Comparison of ENCODE assay signal across 8 cellular contexts in the genomic region with DNA sequence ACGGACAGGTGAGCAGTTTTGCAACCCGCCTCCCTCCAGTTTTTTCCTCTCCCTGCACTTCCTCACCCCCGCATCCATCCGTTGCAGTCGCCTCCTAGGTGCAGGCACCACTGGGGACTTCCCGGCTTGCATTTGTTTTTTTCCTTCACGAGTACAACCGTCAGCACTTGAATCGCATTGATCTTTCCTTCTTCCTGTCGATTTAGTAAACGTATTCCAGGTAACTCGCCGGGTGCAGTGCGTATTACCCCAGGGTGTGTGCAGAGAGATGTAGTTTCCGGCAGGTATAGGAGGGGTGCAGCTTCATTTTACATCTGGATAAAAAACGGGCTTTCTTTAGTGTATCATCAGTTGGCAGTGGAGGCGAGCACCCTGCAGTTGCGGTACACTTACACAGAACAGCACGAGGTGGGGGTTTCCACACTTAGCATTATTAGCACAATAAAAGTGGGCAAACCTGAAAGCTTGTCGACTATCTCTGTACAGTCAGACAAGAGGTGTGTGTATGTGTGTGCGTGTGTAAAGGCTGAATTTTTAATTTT.
DNase-seq lines count a peak whose midpoint lies in the region; ATAC-seq and TF ChIP-seq lines count a peak whose summit lies in the region.

A gene (minus strand): TSS at position 359 of the 542 bp plus-strand sequence.

- DNase-seq in Panc1 (ENCODE audit: low read depth, low spot score) (no peak), adipocyte (ENCODE audit: low read depth) (no peak), NCI-H446 treated with DMSO at 0.1 percent for 48 hours (lab: John Stamatoyannopoulos, UW) (no peak), retina (no peak)
- DNase-seq in stimulated activated CD4-positive, alpha-beta T cell treated with anti-CD3 and anti-CD28 coated beads, Interleukin-4, amount 100 ng/mL, for 24 hours = peak; percentile 73

- in situ Hi-C loops in Panc1 (cut with HindIII; ENCODE audit: low pct_unique_long_range_greater_than_20kb, low sequenced_read_pairs) = no loop called here

- H3K27ac ChIP-seq in Panc1 (ENCODE audit: low read length) (peak within 1 kb of the TSS; percentile 81), iPS-20b (ENCODE audit: low read length) (no peak within 1 kb of the TSS)

- BruUV-seq in Panc1 (replicated peaks; lab: Mats Ljungman, UMichigan) = no TSS peak

- H3K9me3 ChIP-seq in Panc1 (ENCODE audit: control insufficient read depth, insufficient read depth, low read depth, low read length) = no peaks in the 10 kb centered on the region
- H3K9me3 ChIP-seq in adipocyte (ENCODE audit: control insufficient read depth, low read length) = peaks cover 7% of the 10 kb centered on the region
- H3K9me3 ChIP-seq in iPS-20b (ENCODE audit: insufficient read depth, low read depth, low read length) = no peaks in the 10 kb centered on the region

- peak within 1 kb of the TSS; percentile 76 to 98 for H3K4me3 ChIP-seq in Panc1 (ENCODE audit: low read depth in 2 of 2, low read length in 2 of 2)
- H3K4me3 ChIP-seq in adipocyte (ENCODE audit: low read length) = peak within 1 kb of the TSS; percentile 78
- peak within 1 kb of the TSS; percentile 92 for H3K4me3 ChIP-seq in iPS-20b (ENCODE audit: low read length)

- intact Hi-C loops in Panc1 (cut with micrococcal nuclease; ENCODE audit: unreplicated experiment) = no loop called here

- CTCF ChIA-PET in Panc1 (lab: Charles Lee) = interaction anchor here (2.1 kb wide), 1 partner anchor 14 kb away, joined by 9 read pairs; no protein-coding TSS in a partner anchor

- POLR2A ChIA-PET in Panc1 (lab: Charles Lee) = no interaction called here

- no peaks in the 10 kb centered on the region for H3K27me3 ChIP-seq in Panc1 (ENCODE audit: control insufficient read depth, insufficient read depth, low read length)
- peaks cover 52% of the 10 kb centered on the region for H3K27me3 ChIP-seq in adipocyte (replicated peaks; ENCODE audit: control insufficient read depth, insufficient read depth, low read length)
- peaks cover 14% of the 10 kb centered on the region for H3K27me3 ChIP-seq in iPS-20b (ENCODE audit: insufficient read depth, low read length)

- H3K36me3 ChIP-seq in Panc1 (ENCODE audit: control insufficient read depth, insufficient read depth, low read length) = no peaks in the 10 kb centered on the region
- no peaks in the 10 kb centered on the region for H3K36me3 ChIP-seq in adipocyte (ENCODE audit: control insufficient read depth, insufficient read depth, low read length, severe bottlenecking)
- no peaks in the 10 kb centered on the region for H3K36me3 ChIP-seq in iPS-20b (ENCODE audit: insufficient read depth, low read depth, low read length)

- ATAC-seq in GM18520 (IDR thresholded peaks at IDR 0.05; ENCODE audit: unreplicated experiment) (peak; percentile 17), HG02970 (IDR thresholded peaks at IDR 0.05; ENCODE audit: low FRiP score, unreplicated experiment) (peak; percentile 15), Panc1 (peak; percentile 57)

- no peak for TF ChIP-seq CTCF in Panc1 (IDR thresholded peaks at IDR 0.05)

- H3K4me1 ChIP-seq in Panc1 (ENCODE audit: control insufficient read depth, insufficient read depth, low read length) (peaks cover 28% of the 10 kb centered on the region), adipocyte (ENCODE audit: control insufficient read depth, insufficient read depth, low read length) (peaks cover 7% of the 10 kb centered on the region), iPS-20b (ENCODE audit: insufficient read depth, low read length) (peaks cover 22% of the 10 kb centered on the region)

- H3K9ac ChIP-seq in adipocyte (ENCODE audit: low read length) (no peak within 1 kb of the TSS), iPS-20b (ENCODE audit: low read depth, low read length) (peak within 1 kb of the TSS; percentile 93)
